ENCODE assay signal across 8 cellular contexts in genomic region chr1:234604726-234605492, GRCh38. TPM values are rescaled to one million over a fixed set of nuclear protein-coding genes. Genes with fewer than 3 reads are reported as not detected.
DNase-seq lines count a peak whose midpoint lies in the region; ATAC-seq and TF ChIP-seq lines count a peak whose summit lies in the region.

No MANE protein-coding gene starts in this region.

- H3K4me3 ChIP-seq in iPS-18a (ENCODE audit: low read length) (peak overlapping the region; percentile 59), skeletal muscle tissue (ENCODE audit: low read length in 3 of 3) (peak overlapping the region; percentile 81 to 98 (median 97))

- H3K9me3 ChIP-seq in iPS-18a (ENCODE audit: control insufficient read depth, low read depth, low read length), result no peaks in the 10 kb centered on the region
- no peaks in the 10 kb centered on the region for H3K9me3 ChIP-seq in skeletal muscle tissue (ENCODE audit: control insufficient read depth in 3 of 3, low read length in 3 of 3)

- intact Hi-C loops in activated T-helper 2 cell treated with anti-CD3 and anti-CD28 coated beads, Interferon-gamma antibody, Interleukin-2, Interleukin-4, amounts not matched to agents 10 μg/mL and 5 μg/mL and 100 μg/mL, durations not matched to agents 14 hours and 24 hours and 36 hours (cut with micrococcal nuclease), result loop anchor here (5.0 to 10.0 kb wide), 4 partner anchors 200 to 1252 kb away; partner anchors contain the start of genes ARID4B, COA6 and GGPS1
- intact Hi-C loops in sciatic nerve (cut with DNase I), result loop anchor here (2.0 to 5.0 kb wide), 2 partner anchors 106 to 477 kb away; no protein-coding TSS in a partner anchor

- H3K9me3 Mint-ChIP-seq in activated T-helper 2 cell treated with anti-CD3 and anti-CD28 coated beads, Interferon-gamma antibody, Interleukin-2, Interleukin-4, amounts not matched to agents 10 μg/mL and 5 μg/mL and 100 μg/mL, durations not matched to agents 14 hours and 24 hours and 36 hours, result no peaks in the 10 kb centered on the region

- H3K9ac ChIP-seq in iPS-18a (ENCODE audit: low read length), result no peak overlapping the region
- peak overlapping the region; percentile 93 to 99 (median 99) for H3K9ac ChIP-seq in skeletal muscle tissue (ENCODE audit: low read depth in 1 of 3, low read length in 3 of 3)

- peaks cover 72% of the 10 kb centered on the region for H3K36me3 Mint-ChIP-seq in activated T-helper 2 cell treated with anti-CD3 and anti-CD28 coated beads, Interferon-gamma antibody, Interleukin-2, Interleukin-4, amounts not matched to agents 10 μg/mL and 5 μg/mL and 100 μg/mL, durations not matched to agents 14 hours and 24 hours and 36 hours (ENCODE audit: low read depth)

- H3K27ac ChIP-seq in C4-2B (peak overlapping the region; percentile 46; the same call in 1 of the 2 replicates), iPS-18a (ENCODE audit: low read length) (no peak overlapping the region), skeletal muscle tissue (ENCODE audit: low read depth, low read length) (peak overlapping the region; percentile 99)

- H3K27me3 Mint-ChIP-seq in activated T-helper 2 cell treated with anti-CD3 and anti-CD28 coated beads, Interferon-gamma antibody, Interleukin-2, Interleukin-4, amounts not matched to agents 10 μg/mL and 5 μg/mL and 100 μg/mL, durations not matched to agents 14 hours and 24 hours and 36 hours (ENCODE audit: low read depth), result no peaks in the 10 kb centered on the region

- TF ChIP-seq CTCF in C4-2B (conservative IDR thresholded peaks at IDR 0.05), result no peak

- H3K36me3 ChIP-seq in iPS-18a (ENCODE audit: control insufficient read depth, low read depth, low read length), result peaks cover 30% of the 10 kb centered on the region
- peaks cover 19 to 27% (median 22%) of the 10 kb centered on the region in 3 donors for H3K36me3 ChIP-seq in skeletal muscle tissue (ENCODE audit: control insufficient read depth in 3 of 3, insufficient read depth in 3 of 3, low read length in 3 of 3)

- peak overlapping the region; percentile 96 for H3K4me3 Mint-ChIP-seq in activated T-helper 2 cell treated with anti-CD3 and anti-CD28 coated beads, Interferon-gamma antibody, Interleukin-2, Interleukin-4, amounts not matched to agents 10 μg/mL and 5 μg/mL and 100 μg/mL, durations not matched to agents 14 hours and 24 hours and 36 hours (ENCODE audit: low read depth)

- DNase-seq in HT1080 (ENCODE audit: low read depth) (peak; percentile 38), NCI-H2029 (lab: John Stamatoyannopoulos, UW) (no peak), sciatic nerve (ENCODE audit: low spot score) (no peak)
- no peak for DNase-seq in activated T-helper 2 cell treated with anti-CD3 and anti-CD28 coated beads, Interferon-gamma antibody, Interleukin-2, Interleukin-4, amounts not matched to agents 10 μg/mL and 5 μg/mL and 100 μg/mL, durations not matched to agents 14 hours and 24 hours and 36 hours (ENCODE audit: low spot score)

- H3K27me3 ChIP-seq in iPS-18a (ENCODE audit: control insufficient read depth, insufficient read depth, low read length), result no peaks in the 10 kb centered on the region
- no peaks in the 10 kb centered on the region for H3K27me3 ChIP-seq in skeletal muscle tissue (ENCODE audit: control insufficient read depth in 3 of 3, insufficient read depth in 3 of 3, low read length in 3 of 3)

- peak overlapping the region; percentile 83 for H3K27ac Mint-ChIP-seq in activated T-helper 2 cell treated with anti-CD3 and anti-CD28 coated beads, Interferon-gamma antibody, Interleukin-2, Interleukin-4, amounts not matched to agents 10 μg/mL and 5 μg/mL and 100 μg/mL, durations not matched to agents 14 hours and 24 hours and 36 hours

- peaks cover 42% of the 10 kb centered on the region for H3K4me1 Mint-ChIP-seq in activated T-helper 2 cell treated with anti-CD3 and anti-CD28 coated beads, Interferon-gamma antibody, Interleukin-2, Interleukin-4, amounts not matched to agents 10 μg/mL and 5 μg/mL and 100 μg/mL, durations not matched to agents 14 hours and 24 hours and 36 hours (ENCODE audit: low read depth)

- ATAC-seq in HG02981 (IDR thresholded peaks at IDR 0.05; ENCODE audit: unreplicated experiment), result no peak
- ATAC-seq in sciatic nerve, result no peak

- peaks cover 60% of the 10 kb centered on the region for H3K4me1 ChIP-seq in iPS-18a (ENCODE audit: control insufficient read depth, low read depth, low read length)
- H3K4me1 ChIP-seq in skeletal muscle tissue (ENCODE audit: control insufficient read depth in 3 of 3, insufficient read depth in 3 of 3, low read length in 3 of 3), result peaks cover 32 to 44% (median 36%) of the 10 kb centered on the region in 3 donors

RNA-seq across cellular contexts. Expression of gene IRF2BP2, which starts 5.1 kb away (rescaled TPM):
- 47.8 and 69.6 TPM in 2 replicates for total RNA-seq in HT1080 (2014; rRNA removed; shearing (Covaris generic))
- polyA plus RNA-seq in HT1080 (2015; cell fraction: cytosol; rRNA removed), result 68.2 and 68.8 TPM in 2 replicates
- polyA plus RNA-seq in HT1080 (2015; cell fraction: nucleus; rRNA removed), result 90.5 and 110 TPM in 2 replicates
- 276 and 292 TPM in 2 replicates for total RNA-seq in activated T-helper 2 cell treated with anti-CD3 and anti-CD28 coated beads, Interferon-gamma antibody, Interleukin-2, Interleukin-4, amounts not matched to agents 10 μg/mL and 5 μg/mL and 100 μg/mL, durations not matched to agents 14 hours and 24 hours and 36 hours
- total RNA-seq in skeletal muscle tissue, result 83.0 TPM
- 142 TPM for total RNA-seq in sciatic nerve
